ENCODE assay signal across 25 cellular contexts in genomic region chr7:157595086-157595855, GRCh38.
"Had no signal": no experiment of that assay in that cellular context is flagged by ENCODE, and none has a peak within 500 bp of the region (broad histone marks: within the 10 kb centered on the region; RNA-seq: fewer than 3 reads in every experiment).

No MANE protein-coding gene starts in this region.

- H3K36me3 ChIP-seq: adrenal gland, breast epithelium, Peyer's patch had no signal

- H3K4me3 Mint-ChIP-seq: activated B cell treated with CpG ODN at 0.5 μM for 24 hours; activated CD4-positive, alpha-beta T cell treated with anti-CD3 and anti-CD28 coated beads, Interleukin-2, amount 10 ng/mL, durations not matched to agents 24 days and 14 days; activated CD8-positive, alpha-beta memory T cell treated with anti-CD3 and anti-CD28 coated beads, Interleukin-2, amount 10 ng/mL, durations not matched to agents 7 days and 5 days; activated naive CD4-positive, alpha-beta T cell treated with anti-CD3 and anti-CD28 coated beads for 36 hours; activated naive CD8-positive, alpha-beta T cell treated with anti-CD3 and anti-CD28 coated beads, Interleukin-2, amount 10 ng/mL, durations not matched to agents 7 days and 5 days; activated T-cell treated with anti-CD3 and anti-CD28 coated beads, Interleukin-2, amount 50 U/mL, for 4 hours had no signal

- H3K9ac ChIP-seq: SK-N-SH had no signal

- H3K27me3 Mint-ChIP-seq: activated CD4-positive, alpha-beta T cell treated with anti-CD3 and anti-CD28 coated beads, Interleukin-2, amount 10 ng/mL, durations not matched to agents 24 days and 14 days had no signal

- H3K27ac ChIP-seq: adrenal gland, breast epithelium, Peyer's patch, RWPE1, SJCRH30 had no signal

- H3K9me3 Mint-ChIP-seq: activated B cell treated with CpG ODN at 0.5 μM for 24 hours; activated CD4-positive, alpha-beta T cell treated with anti-CD3 and anti-CD28 coated beads, Interleukin-2, amount 10 ng/mL, durations not matched to agents 24 days and 14 days; activated naive CD4-positive, alpha-beta T cell treated with anti-CD3 and anti-CD28 coated beads for 36 hours; activated naive CD8-positive, alpha-beta T cell treated with anti-CD3 and anti-CD28 coated beads, Interleukin-2, amount 10 ng/mL, durations not matched to agents 7 days and 5 days; activated T-cell treated with anti-CD3 and anti-CD28 coated beads, Interleukin-2, amount 50 U/mL, for 4 hours had no signal

- H3K4me2 ChIP-seq: SK-N-SH had no signal

- H3K9me3 ChIP-seq: adrenal gland, Peyer's patch, SJCRH30, SK-N-SH had no signal

- H3K27ac Mint-ChIP-seq: activated B cell treated with CpG ODN at 0.5 μM for 24 hours; activated CD4-positive, alpha-beta T cell treated with anti-CD3 and anti-CD28 coated beads, Interleukin-2, amount 10 ng/mL, durations not matched to agents 24 days and 14 days; activated CD8-positive, alpha-beta memory T cell treated with anti-CD3 and anti-CD28 coated beads, Interleukin-2, amount 10 ng/mL, durations not matched to agents 7 days and 5 days; activated naive CD4-positive, alpha-beta T cell treated with anti-CD3 and anti-CD28 coated beads for 36 hours; activated naive CD8-positive, alpha-beta T cell treated with anti-CD3 and anti-CD28 coated beads, Interleukin-2, amount 10 ng/mL, durations not matched to agents 7 days and 5 days had no signal

- DNase-seq: activated B cell treated with CpG ODN at 0.5 μM for 24 hours; activated CD4-positive, alpha-beta T cell treated with anti-CD3 and anti-CD28 coated beads for 1 hour; activated CD4-positive, alpha-beta T cell treated with anti-CD3 and anti-CD28 coated beads, Interleukin-2, amount 10 ng/mL, durations not matched to agents 24 days and 14 days; activated CD4-positive, alpha-beta T cell treated with anti-CD3 and anti-CD28 coated beads, Interleukin-2, amount 50 U/mL, for 48 hours; activated CD8-positive, alpha-beta memory T cell treated with anti-CD3 and anti-CD28 coated beads, Interleukin-2, amount 10 ng/mL, durations not matched to agents 7 days and 5 days; activated gamma-delta T cell; activated naive CD4-positive, alpha-beta T cell treated with anti-CD3 and anti-CD28 coated beads for 36 hours; activated naive CD8-positive, alpha-beta T cell treated with anti-CD3 and anti-CD28 coated beads, Interleukin-2, amount 10 ng/mL, durations not matched to agents 7 days and 5 days; activated T-cell treated with anti-CD3 and anti-CD28 coated beads, Interleukin-2, amount 50 U/mL, for 4 hours; adrenal gland; anterior cingulate cortex; caudate nucleus; Kasumi-1; KBM-7; NCI-H1105 treated with DMSO at 0.1 percent for 48 hours; NCI-H1436 treated with DMSO at 0.1 percent for 48 hours; NCI-H187; NCI-H2081; NCI-H510A treated with DMSO at 0.1 percent for 48 hours; Right ventricle myocardium superior; SJCRH30; SK-N-SH had no signal

- H3K36me3 Mint-ChIP-seq: activated CD8-positive, alpha-beta memory T cell treated with anti-CD3 and anti-CD28 coated beads, Interleukin-2, amount 10 ng/mL, durations not matched to agents 7 days and 5 days; activated naive CD8-positive, alpha-beta T cell treated with anti-CD3 and anti-CD28 coated beads, Interleukin-2, amount 10 ng/mL, durations not matched to agents 7 days and 5 days had no signal

- ATAC-seq: activated CD8-positive, alpha-beta memory T cell treated with anti-CD3 and anti-CD28 coated beads, Interleukin-2, amount 10 ng/mL, durations not matched to agents 7 days and 5 days; activated T-cell treated with anti-CD3 and anti-CD28 coated beads, Interleukin-2, amount 50 U/mL, for 4 hours had no signal

- H3K4me3 ChIP-seq: adrenal gland, breast epithelium, Peyer's patch, SJCRH30 had no signal

- H3K27me3 ChIP-seq: adrenal gland, Peyer's patch, SJCRH30 had no signal

- H3K4me1 Mint-ChIP-seq: activated B cell treated with CpG ODN at 0.5 μM for 24 hours; activated CD8-positive, alpha-beta memory T cell treated with anti-CD3 and anti-CD28 coated beads, Interleukin-2, amount 10 ng/mL, durations not matched to agents 7 days and 5 days; activated naive CD8-positive, alpha-beta T cell treated with anti-CD3 and anti-CD28 coated beads, Interleukin-2, amount 10 ng/mL, durations not matched to agents 7 days and 5 days had no signal

- H3K9me2 ChIP-seq: SK-N-SH had no signal
